Comparison of ENCODE assay signal across 9 cellular contexts in genomic region chr7:98802088-98802780, GRCh38.
A peak's percentile ranks its signal among the peaks of the same experiment; 100 is the strongest.
DNase-seq lines count a peak whose midpoint lies in the region; ATAC-seq lines count a peak whose summit lies in the region.
"Had no signal": no experiment of that assay in that cellular context is flagged by ENCODE, and none has a peak within 500 bp of the region (broad histone marks: within the 10 kb centered on the region; RNA-seq: fewer than 3 reads in every experiment).

No MANE protein-coding gene starts in this region.

- peaks cover 5% of the 10 kb centered on the region for H3K9me3 ChIP-seq in trophoblast cell (ENCODE audit: insufficient read depth, low read depth, low read length)

- H3K4me3 ChIP-seq in trophoblast cell (ENCODE audit: low read depth, low read length), result no peak overlapping the region

- no peak overlapping the region for H3K23ac ChIP-seq in trophoblast cell (ENCODE audit: low read length)

- H3K4ac ChIP-seq in trophoblast cell (ENCODE audit: low read depth, low read length), result no peak overlapping the region

- H3K9ac ChIP-seq in trophoblast cell (ENCODE audit: low read length), result no peak overlapping the region

- H3K27ac Mint-ChIP-seq in effector memory CD8-positive, alpha-beta T cell, result no peak overlapping the region

- H4K12ac ChIP-seq in trophoblast cell (ENCODE audit: low read depth, low read length), result no peak overlapping the region

- peaks cover 2% of the 10 kb centered on the region for H3K79me1 ChIP-seq in trophoblast cell (ENCODE audit: low read length)

- no peak overlapping the region for H3K27ac ChIP-seq in trophoblast cell (ENCODE audit: low read depth, low read length)
- H3K27ac ChIP-seq: VCaP had no signal

- no peak overlapping the region for H3K14ac ChIP-seq in trophoblast cell (ENCODE audit: low read length)

- no peaks in the 10 kb centered on the region for H3K4me1 Mint-ChIP-seq in effector memory CD8-positive, alpha-beta T cell (ENCODE audit: low read depth in 2 of 2)

- peaks cover 1 to 14% of the 10 kb centered on the region in 2 donors for H3K9me3 Mint-ChIP-seq in effector memory CD8-positive, alpha-beta T cell

- H3K18ac ChIP-seq in trophoblast cell (ENCODE audit: low read length), result no peak overlapping the region

- H2BK5ac ChIP-seq in trophoblast cell (ENCODE audit: low read depth, low read length, poor library complexity), result no peak overlapping the region

- no peaks in the 10 kb centered on the region for H3K79me2 ChIP-seq in trophoblast cell (ENCODE audit: control insufficient read depth, insufficient read depth, low read length, poor library complexity)

- H2AFZ ChIP-seq in trophoblast cell (ENCODE audit: insufficient read depth, low read length, poor library complexity), result no peak overlapping the region

- H2AK5ac ChIP-seq in trophoblast cell (ENCODE audit: low read length), result no peak overlapping the region

- H4K8ac ChIP-seq in trophoblast cell (ENCODE audit: low read depth, low read length), result no peak overlapping the region

- no peaks in the 10 kb centered on the region for H3K27me3 ChIP-seq in trophoblast cell (ENCODE audit: insufficient read depth, low read length)

- no peak overlapping the region for H2BK12ac ChIP-seq in trophoblast cell (ENCODE audit: low read length)

- no peak overlapping the region for H4K91ac ChIP-seq in trophoblast cell (ENCODE audit: low read depth, low read length)

- ATAC-seq in GM21528 (IDR thresholded peaks at IDR 0.05; ENCODE audit: low FRiP score, unreplicated experiment) (peak; percentile 88), HG03521 (IDR thresholded peaks at IDR 0.05; ENCODE audit: unreplicated experiment) (peak; percentile 76), esophagus mucosa (no peak)
- peak; percentile 32 for ATAC-seq in effector memory CD8-positive, alpha-beta T cell (replicated peaks)

- peaks cover 5% of the 10 kb centered on the region for H3K36me3 Mint-ChIP-seq in effector memory CD8-positive, alpha-beta T cell (ENCODE audit: insufficient read depth)

- H3K4me1 ChIP-seq in trophoblast cell (ENCODE audit: control insufficient read depth in 1 of 2, insufficient read depth in 2 of 2, low read length in 2 of 2), result peaks cover 0 to 4% of the 10 kb centered on the region in 2 experiments

- H3K4me3 Mint-ChIP-seq in effector memory CD8-positive, alpha-beta T cell, result no peak overlapping the region

- no CpG with 5 or more reads among the region's 7 CpGs for WGBS in trophoblast cell (ENCODE audit: extremely low coverage, insufficient coverage, insufficient read length)

- H3K27me3 Mint-ChIP-seq in effector memory CD8-positive, alpha-beta T cell, result peaks cover 35 to 52% of the 10 kb centered on the region in 2 donors

- DNase-seq in NCI-H146 (lab: John Stamatoyannopoulos, UW), result peak; percentile 34
- no peak for DNase-seq in NCI-H146 treated with DMSO at 0.1 percent for 48 hours (lab: John Stamatoyannopoulos, UW; ENCODE audit: unreplicated experiment)
- peak; percentile 100 for DNase-seq in NOMO-1 (lab: John Stamatoyannopoulos, UW; ENCODE audit: unreplicated experiment in 2 of 2)
- DNase-seq in effector memory CD8-positive, alpha-beta T cell, result no peak
- peak; percentile 51 to 79 for DNase-seq in trophoblast cell

- no peaks in the 10 kb centered on the region for H3K36me3 ChIP-seq in trophoblast cell (ENCODE audit: control insufficient read depth in 1 of 2, insufficient read depth in 2 of 2, low read length in 2 of 2)

- no peak overlapping the region for H2BK120ac ChIP-seq in trophoblast cell (ENCODE audit: insufficient read depth, low read length, poor library complexity)

- H3K4me2 ChIP-seq in trophoblast cell (ENCODE audit: low read length), result no peak overlapping the region

Comparison
In these comparisons a context has a peak if more than half of its experiments do, and no peak if none do; other contexts are left out.
1. DNase-seq: peak in NCI-H146 (single experiment), NOMO-1 (2 of 2) and trophoblast cell (2 of 2); none in NCI-H146 treated with DMSO at 0.1 percent for 48 hours (single experiment) and effector memory CD8-positive, alpha-beta T cell (0 of 3).